Comparison of ENCODE assay signal across 10 cellular contexts in the genomic region with DNA sequence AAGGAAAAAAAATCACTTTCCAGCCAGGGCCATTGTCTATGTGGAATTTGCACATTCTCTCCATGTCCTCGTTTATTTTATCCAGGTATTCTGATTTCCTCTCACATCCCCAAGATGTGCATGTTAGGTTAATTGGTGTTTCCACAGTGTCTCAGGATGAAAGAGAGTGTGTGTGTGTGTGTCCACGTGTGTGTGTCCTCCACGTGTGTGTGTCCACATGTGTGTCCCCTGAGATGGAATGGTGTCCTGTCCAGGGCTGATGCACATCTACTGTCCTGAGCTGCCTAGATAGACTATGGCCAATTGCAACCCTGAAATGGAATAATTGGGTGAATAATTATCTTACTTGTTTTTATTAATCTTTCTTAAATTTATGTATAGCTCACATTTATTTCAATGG.
"Had no signal": no experiment of that assay in that cellular context is flagged by ENCODE, and none has a peak within 500 bp of the region (broad histone marks: within the 10 kb centered on the region; RNA-seq: fewer than 3 reads in every experiment).

No MANE protein-coding gene starts in this region.

- H3K4me3 Mint-ChIP-seq: GM23338, H9, HFFc6 had no signal

- H3K4me1 Mint-ChIP-seq: GM23338, H9 had no signal

- H2AFZ ChIP-seq: GM23248, GM23338 had no signal

- H3K4me2 ChIP-seq: GM23338 had no signal

- H3K27ac Mint-ChIP-seq: GM23338, H9, HFFc6 had no signal

- ATAC-seq: GM23338, HCT116 had no signal

- H3K4me3 ChIP-seq: GM23248, GM23338, HAP-1 had no signal

- H3K9me3 ChIP-seq: HAP-1 had no signal

- FAIRE-seq: H1 had no signal

- H3K27ac ChIP-seq: GM23248 had no signal

- DNase-seq: GM23248, GOT3, H7, H9, HCEC 1CT, HFFc6 had no signal

- H3K9me3 Mint-ChIP-seq: GM23338, H9, HFFc6 had no signal

- H3K9ac ChIP-seq: GM23248 had no signal

- H3K4me1 ChIP-seq: HAP-1 had no signal

- H3K36me3 ChIP-seq: HAP-1 had no signal
